Comparison of ENCODE assay signal across 39 cellular contexts in the genomic region with DNA sequence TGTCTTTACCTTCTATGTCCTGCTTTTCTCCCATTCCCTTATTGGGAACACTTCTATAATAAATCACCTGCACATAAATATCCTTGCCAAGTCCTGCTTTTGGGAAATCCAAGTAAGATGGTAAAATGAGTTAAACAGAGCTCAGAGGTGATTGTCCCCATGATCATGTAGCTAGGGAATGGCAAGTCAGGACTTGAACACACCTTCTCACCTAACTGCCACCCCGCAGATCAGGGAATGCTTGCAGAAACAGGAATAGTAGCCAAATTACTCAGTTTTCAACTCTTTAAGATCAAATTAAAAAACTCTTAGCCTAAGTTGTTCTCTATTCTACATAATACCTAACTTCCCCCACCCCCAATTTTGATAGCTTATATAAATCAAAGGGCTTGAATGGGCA. TPM values are rescaled to one million over a fixed set of nuclear protein-coding genes. Genes with fewer than 3 reads are reported as not detected.
"Had no signal": no experiment of that assay in that cellular context is flagged by ENCODE, and none has a peak within 500 bp of the region (broad histone marks: within the 10 kb centered on the region; RNA-seq: fewer than 3 reads in every experiment).

No MANE protein-coding gene starts in this region.

- H3K9me3 ChIP-seq: adrenal gland had no signal

- ATAC-seq: activated CD8-positive, alpha-beta T cell treated with anti-CD3 and anti-CD28 coated beads for 36 hours; activated naive CD4-positive, alpha-beta T cell treated with anti-CD3 and anti-CD28 coated beads, Interleukin-2, amount 50 U/mL, for 72 hours; activated T-cell treated with anti-CD3 and anti-CD28 coated beads, Interleukin-2, amount 50 U/mL, for 4 hours; activated T-cell treated with anti-CD3 and anti-CD28 coated beads, Interleukin-2, amount 50 U/mL, for 72 hours; activated T-helper 17 cell treated with anti-CD3 and anti-CD28 coated beads, Interleukin-2, amount 50 U/mL, for 72 hours; body of pancreas had no signal

- H3K27ac Mint-ChIP-seq: activated B cell treated with CpG ODN at 0.5 μM for 24 hours; activated CD4-positive, alpha-beta memory T cell treated with anti-CD3 and anti-CD28 coated beads for 36 hours; activated CD4-positive, alpha-beta T cell treated with anti-CD3 and anti-CD28 coated beads, Interleukin-2, amount 10 ng/mL, durations not matched to agents 24 days and 14 days; activated CD8-positive, alpha-beta T cell treated with anti-CD3 and anti-CD28 coated beads for 36 hours; activated naive CD4-positive, alpha-beta T cell treated with anti-CD3 and anti-CD28 coated beads for 36 hours; activated naive CD4-positive, alpha-beta T cell treated with anti-CD3 and anti-CD28 coated beads, Interleukin-2, amount 50 U/mL, for 72 hours; activated naive CD8-positive, alpha-beta T cell treated with anti-CD3 and anti-CD28 coated beads for 36 hours; activated T-cell treated with anti-CD3 and anti-CD28 coated beads, Interleukin-2, amount 50 U/mL, for 72 hours; activated T-helper 1 cell treated with anti-CD3 and anti-CD28 coated beads, Interleukin-12 subunit alpha, Interleukin-12 subunit beta, Interleukin-2, Interleukin-4 antibody, amounts not matched to agents 30 ng/mL and 10 ng/mL and 1 ng/mL, durations not matched to agents 14 hours and 24 hours and 36 hours; activated T-helper 17 cell treated with anti-CD3 and anti-CD28 coated beads, Interleukin-2, amount 50 U/mL, for 72 hours; T-helper 1 cell treated with Interleukin-12 subunit alpha and Interleukin-12 subunit beta and Interleukin-4 antibody, amounts not matched to agents 30 μg/mL and 1 μg/mL, for 36 hours; T-helper 2 cell treated with Interferon-gamma antibody and Interleukin-4, amounts not matched to agents 5 μg/mL and 100 μg/mL, for 36 hours had no signal

- H3K4me1 ChIP-seq: adrenal gland, body of pancreas had no signal

- FAIRE-seq: astrocyte, TTC549 had no signal

- H3K36me3 ChIP-seq: adrenal gland, brain microvascular endothelial cell had no signal

- DNase-seq: activated B cell treated with CpG ODN at 0.5 μM for 24 hours; activated CD4-positive, alpha-beta memory T cell treated with anti-CD3 and anti-CD28 coated beads for 36 hours; activated CD4-positive, alpha-beta T cell treated with anti-CD3 and anti-CD28 coated beads for 4 hours; activated CD4-positive, alpha-beta T cell treated with anti-CD3 and anti-CD28 coated beads, Interleukin-2, amount 10 ng/mL, durations not matched to agents 24 days and 14 days; activated CD4-positive, alpha-beta T cell treated with anti-CD3 and anti-CD28 coated beads, Interleukin-2, amount 50 U/mL, for 1 hour; activated CD4-positive, alpha-beta T cell treated with anti-CD3 and anti-CD28 coated beads, Interleukin-2, amount 50 U/mL, for 4 hours; activated CD4-positive, CD25-positive, alpha-beta regulatory T cell treated with anti-CD3 and anti-CD28 coated beads, Interleukin-2, amount 50 U/mL, for 72 hours; activated CD8-positive, alpha-beta memory T cell treated with anti-CD3 and anti-CD28 coated beads, Interleukin-2, amount 50 U/mL, for 4 hours; activated CD8-positive, alpha-beta T cell treated with anti-CD3 and anti-CD28 coated beads for 36 hours; activated effector memory CD4-positive, alpha-beta T cell treated with anti-CD3 and anti-CD28 coated beads, Interleukin-2, amount 50 U/mL, for 16 hours; activated gamma-delta T cell treated with Interleukin-2 at 50 U/mL for 16 hours; activated naive CD4-positive, alpha-beta T cell; activated naive CD4-positive, alpha-beta T cell treated with anti-CD3 and anti-CD28 coated beads for 36 hours; activated naive CD4-positive, alpha-beta T cell treated with anti-CD3 and anti-CD28 coated beads, Interleukin-2, amount 50 U/mL, for 16 hours; activated naive CD8-positive, alpha-beta T cell treated with anti-CD3 and anti-CD28 coated beads for 36 hours; activated T-cell treated with anti-CD3 and anti-CD28 coated beads for 4 hours; activated T-cell treated with anti-CD3 and anti-CD28 coated beads, Interleukin-2, amount 50 U/mL, for 1 hour; activated T-cell treated with anti-CD3 and anti-CD28 coated beads, Interleukin-2, amount 50 U/mL, for 4 hours; activated T-cell treated with anti-CD3 and anti-CD28 coated beads, Interleukin-2, amount 50 U/mL, for 72 hours; adrenal gland; amniotic stem cell; aorta; body of pancreas; brain microvascular endothelial cell; central memory CD4-positive, alpha-beta T cell; T-helper 1 cell; T-helper 2 cell; T-helper 9 cell had no signal

- H3K4me3 ChIP-seq: adrenal gland, body of pancreas had no signal

- H3K27ac ChIP-seq: adrenal gland, body of pancreas, brain microvascular endothelial cell, VCaP had no signal

- H3K4me1 Mint-ChIP-seq: activated B cell treated with CpG ODN at 0.5 μM for 24 hours; activated CD4-positive, alpha-beta T cell treated with anti-CD3 and anti-CD28 coated beads, Interleukin-2, amount 10 ng/mL, durations not matched to agents 24 days and 14 days; activated naive CD8-positive, alpha-beta T cell treated with anti-CD3 and anti-CD28 coated beads for 36 hours; activated T-helper 17 cell treated with anti-CD3 and anti-CD28 coated beads, Interleukin-2, amount 50 U/mL, for 72 hours had no signal

- H3K36me3 Mint-ChIP-seq: activated naive CD8-positive, alpha-beta T cell treated with anti-CD3 and anti-CD28 coated beads for 36 hours had no signal

- H3K4me3 Mint-ChIP-seq: activated B cell treated with CpG ODN at 0.5 μM for 24 hours; activated CD4-positive, alpha-beta memory T cell treated with anti-CD3 and anti-CD28 coated beads for 36 hours; activated CD4-positive, alpha-beta T cell treated with anti-CD3 and anti-CD28 coated beads, Interleukin-2, amount 10 ng/mL, durations not matched to agents 24 days and 14 days; activated CD8-positive, alpha-beta T cell treated with anti-CD3 and anti-CD28 coated beads for 36 hours; activated naive CD4-positive, alpha-beta T cell treated with anti-CD3 and anti-CD28 coated beads for 36 hours; activated naive CD8-positive, alpha-beta T cell treated with anti-CD3 and anti-CD28 coated beads for 36 hours; activated T-cell treated with anti-CD3 and anti-CD28 coated beads, Interleukin-2, amount 50 U/mL, for 4 hours; activated T-cell treated with anti-CD3 and anti-CD28 coated beads, Interleukin-2, amount 50 U/mL, for 72 hours; activated T-helper 1 cell treated with anti-CD3 and anti-CD28 coated beads, Interleukin-12 subunit alpha, Interleukin-12 subunit beta, Interleukin-2, Interleukin-4 antibody, amounts not matched to agents 30 ng/mL and 10 ng/mL and 1 ng/mL, durations not matched to agents 14 hours and 24 hours and 36 hours; activated T-helper 17 cell treated with anti-CD3 and anti-CD28 coated beads, Interleukin-2, amount 50 U/mL, for 72 hours; T-helper 1 cell treated with Interleukin-12 subunit alpha and Interleukin-12 subunit beta and Interleukin-4 antibody, amounts not matched to agents 30 μg/mL and 1 μg/mL, for 36 hours; T-helper 2 cell treated with Interferon-gamma antibody and Interleukin-4, amounts not matched to agents 5 μg/mL and 100 μg/mL, for 36 hours had no signal

- H3K27me3 ChIP-seq: adrenal gland, body of pancreas, brain microvascular endothelial cell had no signal

RNA-seq across cellular contexts. Expression of gene OOSP3, which starts 16.0 kb away (rescaled TPM):
- total RNA-seq: activated CD4-positive, alpha-beta memory T cell treated with anti-CD3 and anti-CD28 coated beads for 36 hours; activated CD4-positive, alpha-beta T cell treated with anti-CD3 and anti-CD28 coated beads, Interleukin-2, amount 10 ng/mL, durations not matched to agents 24 days and 14 days; activated CD8-positive, alpha-beta memory T cell treated with anti-CD3 and anti-CD28 coated beads for 36 hours; activated CD8-positive, alpha-beta T cell treated with anti-CD3 and anti-CD28 coated beads for 36 hours; activated naive CD4-positive, alpha-beta T cell treated with anti-CD3 and anti-CD28 coated beads for 36 hours; activated naive CD4-positive, alpha-beta T cell treated with anti-CD3 and anti-CD28 coated beads, Interleukin-2, amount 50 U/mL, for 72 hours; activated naive CD8-positive, alpha-beta T cell treated with anti-CD3 and anti-CD28 coated beads for 36 hours; activated T-cell treated with anti-CD3 and anti-CD28 coated beads, Interleukin-2, amount 50 U/mL, for 4 hours; activated T-cell treated with anti-CD3 and anti-CD28 coated beads, Interleukin-2, amount 50 U/mL, for 72 hours; activated T-helper 1 cell treated with anti-CD3 and anti-CD28 coated beads, Interleukin-12 subunit alpha, Interleukin-12 subunit beta, Interleukin-2, Interleukin-4 antibody, amounts not matched to agents 30 ng/mL and 10 ng/mL and 1 ng/mL, durations not matched to agents 14 hours and 24 hours and 36 hours; activated T-helper 17 cell treated with anti-CD3 and anti-CD28 coated beads, Interleukin-2, amount 50 U/mL, for 72 hours; adrenal gland; aorta; astrocyte; body of pancreas; cardiac septum; cerebellum had no signal
- polyA plus RNA-seq: adrenal gland, aorta had no signal

RNA-seq across cellular contexts. Expression of gene TCN1, which starts 28.3 kb away (rescaled TPM):
- total RNA-seq: activated B cell treated with CpG ODN at 0.5 μM for 24 hours; activated CD4-positive, alpha-beta memory T cell treated with anti-CD3 and anti-CD28 coated beads for 36 hours; activated CD4-positive, alpha-beta T cell treated with anti-CD3 and anti-CD28 coated beads, Interleukin-2, amount 10 ng/mL, durations not matched to agents 24 days and 14 days; activated CD8-positive, alpha-beta memory T cell treated with anti-CD3 and anti-CD28 coated beads for 36 hours; activated CD8-positive, alpha-beta T cell treated with anti-CD3 and anti-CD28 coated beads for 36 hours; activated naive CD4-positive, alpha-beta T cell treated with anti-CD3 and anti-CD28 coated beads for 36 hours; activated naive CD4-positive, alpha-beta T cell treated with anti-CD3 and anti-CD28 coated beads, Interleukin-2, amount 50 U/mL, for 72 hours; activated naive CD8-positive, alpha-beta T cell treated with anti-CD3 and anti-CD28 coated beads for 36 hours; activated T-cell treated with anti-CD3 and anti-CD28 coated beads, Interleukin-2, amount 50 U/mL, for 4 hours; activated T-cell treated with anti-CD3 and anti-CD28 coated beads, Interleukin-2, amount 50 U/mL, for 72 hours; activated T-helper 1 cell treated with anti-CD3 and anti-CD28 coated beads, Interleukin-12 subunit alpha, Interleukin-12 subunit beta, Interleukin-2, Interleukin-4 antibody, amounts not matched to agents 30 ng/mL and 10 ng/mL and 1 ng/mL, durations not matched to agents 14 hours and 24 hours and 36 hours; activated T-helper 17 cell treated with anti-CD3 and anti-CD28 coated beads, Interleukin-2, amount 50 U/mL, for 72 hours; aorta; cardiac septum; cerebellum had no signal
- polyA plus RNA-seq: adrenal gland, aorta had no signal

RNA-seq across cellular contexts. Expression of gene OOSP1, which starts 43.6 kb away (rescaled TPM):
- total RNA-seq: activated B cell treated with CpG ODN at 0.5 μM for 24 hours; activated CD4-positive, alpha-beta memory T cell treated with anti-CD3 and anti-CD28 coated beads for 36 hours; activated CD4-positive, alpha-beta T cell treated with anti-CD3 and anti-CD28 coated beads, Interleukin-2, amount 10 ng/mL, durations not matched to agents 24 days and 14 days; activated CD8-positive, alpha-beta memory T cell treated with anti-CD3 and anti-CD28 coated beads for 36 hours; activated CD8-positive, alpha-beta T cell treated with anti-CD3 and anti-CD28 coated beads for 36 hours; activated naive CD4-positive, alpha-beta T cell treated with anti-CD3 and anti-CD28 coated beads for 36 hours; activated naive CD4-positive, alpha-beta T cell treated with anti-CD3 and anti-CD28 coated beads, Interleukin-2, amount 50 U/mL, for 72 hours; activated naive CD8-positive, alpha-beta T cell treated with anti-CD3 and anti-CD28 coated beads for 36 hours; activated T-cell treated with anti-CD3 and anti-CD28 coated beads, Interleukin-2, amount 50 U/mL, for 4 hours; activated T-cell treated with anti-CD3 and anti-CD28 coated beads, Interleukin-2, amount 50 U/mL, for 72 hours; activated T-helper 1 cell treated with anti-CD3 and anti-CD28 coated beads, Interleukin-12 subunit alpha, Interleukin-12 subunit beta, Interleukin-2, Interleukin-4 antibody, amounts not matched to agents 30 ng/mL and 10 ng/mL and 1 ng/mL, durations not matched to agents 14 hours and 24 hours and 36 hours; activated T-helper 17 cell treated with anti-CD3 and anti-CD28 coated beads, Interleukin-2, amount 50 U/mL, for 72 hours; adrenal gland; aorta; astrocyte; body of pancreas; cardiac septum; cerebellum had no signal
- polyA plus RNA-seq: adrenal gland, aorta had no signal

RNA-seq across cellular contexts. Expression of gene CBLIF, which starts 49.3 kb away (rescaled TPM):
- total RNA-seq: activated B cell treated with CpG ODN at 0.5 μM for 24 hours; activated CD4-positive, alpha-beta memory T cell treated with anti-CD3 and anti-CD28 coated beads for 36 hours; activated CD4-positive, alpha-beta T cell treated with anti-CD3 and anti-CD28 coated beads, Interleukin-2, amount 10 ng/mL, durations not matched to agents 24 days and 14 days; activated CD8-positive, alpha-beta memory T cell treated with anti-CD3 and anti-CD28 coated beads for 36 hours; activated CD8-positive, alpha-beta T cell treated with anti-CD3 and anti-CD28 coated beads for 36 hours; activated naive CD4-positive, alpha-beta T cell treated with anti-CD3 and anti-CD28 coated beads for 36 hours; activated naive CD4-positive, alpha-beta T cell treated with anti-CD3 and anti-CD28 coated beads, Interleukin-2, amount 50 U/mL, for 72 hours; activated naive CD8-positive, alpha-beta T cell treated with anti-CD3 and anti-CD28 coated beads for 36 hours; activated T-cell treated with anti-CD3 and anti-CD28 coated beads, Interleukin-2, amount 50 U/mL, for 4 hours; activated T-cell treated with anti-CD3 and anti-CD28 coated beads, Interleukin-2, amount 50 U/mL, for 72 hours; activated T-helper 1 cell treated with anti-CD3 and anti-CD28 coated beads, Interleukin-12 subunit alpha, Interleukin-12 subunit beta, Interleukin-2, Interleukin-4 antibody, amounts not matched to agents 30 ng/mL and 10 ng/mL and 1 ng/mL, durations not matched to agents 14 hours and 24 hours and 36 hours; activated T-helper 17 cell treated with anti-CD3 and anti-CD28 coated beads, Interleukin-2, amount 50 U/mL, for 72 hours; adrenal gland; aorta; astrocyte; body of pancreas; cardiac septum; cerebellum had no signal
- polyA plus RNA-seq: adrenal gland had no signal
